ENCODE assay signal across 8 cellular contexts in the genomic region with DNA sequence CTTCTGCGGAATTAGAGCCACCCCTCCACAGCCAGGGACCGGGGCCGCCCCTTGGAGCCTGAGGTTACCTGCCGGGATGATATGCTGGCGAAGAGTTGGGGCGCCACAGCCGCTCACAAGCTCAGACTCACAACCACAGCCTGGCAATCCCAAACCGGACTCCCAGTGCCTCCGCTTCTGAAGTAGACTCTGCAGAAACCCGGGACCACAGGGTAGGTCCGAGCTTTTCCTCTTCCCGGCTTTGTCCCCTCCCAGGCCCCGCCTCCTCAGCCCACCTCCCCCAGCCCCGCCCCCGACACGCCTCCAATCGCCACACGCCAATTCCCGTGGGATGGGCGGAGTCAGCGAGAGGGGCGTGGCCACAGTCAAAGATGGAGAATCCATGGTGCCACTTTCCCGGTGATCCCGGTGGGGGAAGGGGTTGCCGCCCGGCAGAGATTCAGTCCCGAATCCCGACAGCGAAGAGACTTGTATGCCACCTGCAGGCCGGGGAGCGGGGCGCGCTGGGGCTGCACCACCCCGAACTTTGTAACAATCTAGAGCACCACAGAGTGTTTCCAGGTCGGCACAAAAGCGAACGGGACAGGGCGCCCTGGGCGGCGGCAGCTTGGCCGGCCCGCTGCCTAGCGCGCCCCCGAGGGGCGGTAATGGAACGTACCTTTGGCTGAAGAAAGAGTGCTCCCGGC. TPM values are rescaled to one million over a fixed set of nuclear protein-coding genes. Genes with fewer than 3 reads are reported as not detected.
A peak's percentile ranks its signal among the peaks of the same experiment; 100 is the strongest.
DNase-seq lines count a peak whose midpoint lies in the region; FAIRE-seq and TF ChIP-seq lines count a peak whose summit lies in the region.

Gene IDH1 (minus strand): TSS at position 201 of the 686 bp plus-strand sequence. CDS start 3,520 bp downstream, outside the sequence.

- peak within 1 kb of the TSS; percentile 89 for H4K5ac ChIP-seq in H1 (ENCODE audit: insufficient read length, low read depth, low read length)

- TF ChIP-seq CTCF in Caco-2 (IDR thresholded peaks at IDR 0.05; ENCODE audit: insufficient read depth in 1 of 2, low read depth in 1 of 2, low read length in 1 of 2, severe bottlenecking in 1 of 2, unreplicated experiment in 1 of 2): peak; percentile 51 to 76
- TF ChIP-seq CTCF in GM20000 (IDR thresholded peaks at IDR 0.05; ENCODE audit: extremely low read depth, missing control alignments): peak; percentile 42
- peak; percentile 50 to 57 (median 52); a peak in 3 of 4 replicates for TF ChIP-seq CTCF in H1 (IDR thresholded peaks at IDR 0.05; ENCODE audit: control extremely low read depth in 1 of 3, insufficient read depth in 1 of 3, low read depth in 1 of 3, low read length in 3 of 3)

- peak within 1 kb of the TSS; percentile 71; the same call in 1 of the 2 replicates for H2AFZ ChIP-seq in H1 (ENCODE audit: low read length)

- no TSS peak for BruUV-seq in Caco-2 (replicated peaks; lab: Mats Ljungman, UMichigan)

- H3K4ac ChIP-seq in H1 (replicated peaks; ENCODE audit: insufficient read length, low read depth, low read length): peak within 1 kb of the TSS; percentile 82

- H3K36me3 Mint-ChIP-seq in Caco-2 (ENCODE audit: insufficient read depth, unreplicated experiment): peaks cover 52% of the 10 kb centered on the region

- CTCF ChIA-PET in Caco-2 (lab: Charles Lee) (interaction anchor here (0.5 to 3.1 kb wide), 15 partner anchors 11 to 1339 kb away, joined by 3 to 32 read pairs (median 4); partner anchors contain the start of gene PIKFYVE), H1 (lab: Charles Lee; ENCODE audit: partially characterized antibody) (interaction anchor here (0.6 to 6.2 kb wide), 18 partner anchors 10 to 236 kb away, joined by 3 to 53 read pairs (median 4); partner anchors contain the start of gene PIKFYVE)

- H3K4me3 ChIP-seq in Caco-2 (ENCODE audit: low read depth, low read length): peak within 1 kb of the TSS; percentile 67
- H3K4me3 ChIP-seq in H1 (ENCODE audit: extremely low read depth in 1 of 4, insufficient read depth in 2 of 4, low read depth in 3 of 4, low read length in 4 of 4): peak within 1 kb of the TSS; percentile 85 to 100 (median 99)
- H3K4me3 ChIP-seq in mesodermal cell (ENCODE audit: extremely low read depth, insufficient read depth, low read length, poor library complexity, severe bottlenecking): peak within 1 kb of the TSS; percentile 93

- H3K4me3 Mint-ChIP-seq in Caco-2 (ENCODE audit: unreplicated experiment): peak within 1 kb of the TSS; percentile 85

- H3K23me2 ChIP-seq in H1 (ENCODE audit: low read depth, low read length): peaks cover 2% of the 10 kb centered on the region; the same call in 1 of the 2 replicates

- 2% methylated on average over 38 of the region's 48 CpGs; no CpG with 5 or more reads in 1 of the 2 experiments for WGBS in H1 (ENCODE audit: extremely low coverage in 1 of 2, insufficient coverage in 1 of 2, insufficient read length in 1 of 2, insufficient replicate concordance in 2 of 2, low coverage in 1 of 2, low lambda C conversion rate in 2 of 2, missing lambda C conversion rate in 1 of 2), 2 experiments
- 0% methylated on average over 38 to 39 of the region's 48 CpGs for WGBS in mesodermal cell (ENCODE audit: insufficient coverage in 2 of 2), 2 experiments

- peak within 1 kb of the TSS; percentile 59 for H4K91ac ChIP-seq in H1 (replicated peaks; ENCODE audit: insufficient read length, low read length)

- H2BK12ac ChIP-seq in H1 (ENCODE audit: low read depth, low read length): 0 out of 2 replicates have a peak within 1 kb of the TSS, but pooled peaks have one; percentile 5

- peak within 1 kb of the TSS; percentile 82 for H3K27ac ChIP-seq in H1 (ENCODE audit: low read depth, low read length)
- peak within 1 kb of the TSS; percentile 89 for H3K27ac ChIP-seq in mesodermal cell (ENCODE audit: low read depth, low read length, severe bottlenecking)

- H3K14ac ChIP-seq in H1 (ENCODE audit: insufficient read length): no peak within 1 kb of the TSS

- peak within 1 kb of the TSS; percentile 81 for H3K27ac Mint-ChIP-seq in Caco-2 (ENCODE audit: unreplicated experiment)

- TF ChIP-seq EP300 in H1 (IDR thresholded peaks at IDR 0.05; ENCODE audit: borderline replicate concordance in 1 of 2, low read depth in 2 of 2, low read length in 2 of 2): no peak

- H3K36me3 ChIP-seq in Caco-2 (ENCODE audit: control insufficient read depth, insufficient read depth, low read length): peaks cover 2% of the 10 kb centered on the region; the same call in 1 of the 2 replicates
- H3K36me3 ChIP-seq in H1 (ENCODE audit: control insufficient read depth in 2 of 4, insufficient read depth in 4 of 4, low read length in 3 of 4): peaks cover 4 to 35% (median 13%) of the 10 kb centered on the region in 4 experiments; a peak in 5 of 8 replicates
- H3K36me3 ChIP-seq in mesodermal cell (ENCODE audit: control insufficient read depth, insufficient read depth, low read length): peaks cover 35% of the 10 kb centered on the region

- 0 out of 2 replicates have a peak, but pooled peaks cover 3% of the 10 kb centered on the region for H3K79me1 ChIP-seq in H1 (ENCODE audit: low read depth, low read length)

- peak within 1 kb of the TSS; percentile 96 for H4K8ac ChIP-seq in H1 (ENCODE audit: extremely low read depth, insufficient read depth, low read length)

- H2AK5ac ChIP-seq in H1 (ENCODE audit: low read depth, low read length): no peak within 1 kb of the TSS

- H2BK15ac ChIP-seq in H1 (ENCODE audit: low read length): peak within 1 kb of the TSS; percentile 20; the same call in 1 of the 2 replicates

- H2BK20ac ChIP-seq in H1 (ENCODE audit: low read length): no peak within 1 kb of the TSS

- peak within 1 kb of the TSS; percentile 71 for H2BK120ac ChIP-seq in H1 (replicated peaks; ENCODE audit: low read depth, low read length)

- intact Hi-C loops in Caco-2 (cut with micrococcal nuclease; ENCODE audit: unreplicated experiment): loop anchor here (1.0 kb wide), 7 partner anchors 11 to 509 kb away; partner anchors contain the start of gene PIKFYVE

- H3K27me3 ChIP-seq in Caco-2 (replicated peaks; ENCODE audit: control insufficient read depth, insufficient read depth, low read length) (no peaks in the 10 kb centered on the region), H1 (replicated peaks in 1 of 4; ENCODE audit: control insufficient read depth in 3 of 4, extremely low read depth in 1 of 4, insufficient read depth in 3 of 4, low read length in 3 of 4) (no peaks in the 10 kb centered on the region)

- POLR2A ChIA-PET in Caco-2 (lab: Charles Lee): interaction anchor here (0.5 to 1.3 kb wide), 3 partner anchors 11 to 460 kb away, joined by 4 to 6 read pairs (median 5); no protein-coding TSS in a partner anchor
- POLR2A ChIA-PET in H1 (lab: Charles Lee; ENCODE audit: partially characterized antibody): interaction anchor here (0.5 to 7.0 kb wide), 26 partner anchors 11 to 1440 kb away, joined by 3 to 68 read pairs (median 4); partner anchors contain the start of genes CRYGA and PIKFYVE

- no peaks in the 10 kb centered on the region for H3K9me3 Mint-ChIP-seq in Caco-2 (ENCODE audit: unreplicated experiment)

- peaks cover 3 to 30% of the 10 kb centered on the region in 2 experiments; a peak in 3 of 4 replicates for H3K79me2 ChIP-seq in H1 (ENCODE audit: control insufficient read depth in 1 of 2, insufficient read depth in 2 of 2, low read length in 2 of 2)

- DNase-seq in Caco-2: peak; percentile 98 to 99
- DNase-seq in GM20000 (ENCODE audit: low spot score): peak; percentile 93
- peak; percentile 98 for DNase-seq in HT-29 (ENCODE audit: low spot score)
- peak; percentile 80 for DNase-seq in NOMO-1 treated with DMSO at 0.1 percent for 48 hours (lab: John Stamatoyannopoulos, UW; ENCODE audit: unreplicated experiment)
- peak; percentile 79 to 97 (median 93) for DNase-seq in activated CD8-positive, alpha-beta memory T cell treated with anti-CD3 and anti-CD28 coated beads for 48 hours (ENCODE audit: low read depth in 2 of 3, low spot score in 2 of 3)
- peak; percentile 83 to 100 for DNase-seq in H1 (ENCODE audit: low read depth in 1 of 2, low spot score in 2 of 2)
- peak; percentile 81 to 82 for DNase-seq in stimulated activated CD8-positive, alpha-beta memory T cell treated with anti-CD3 and anti-CD28 coated beads, Interleukin-15, amount 100 ng/mL, for 4 hours (ENCODE audit: low read depth in 2 of 2)

- peaks cover 36% of the 10 kb centered on the region for H3K4me1 ChIP-seq in Caco-2
- peaks cover 0 to 5% (median 3%) of the 10 kb centered on the region in 4 experiments; a peak in 2 of 7 replicates for H3K4me1 ChIP-seq in H1 (replicated peaks in 1 of 4; ENCODE audit: control insufficient read depth in 3 of 4, insufficient read depth in 4 of 4, low read length in 3 of 4)
- peaks cover 9% of the 10 kb centered on the region for H3K4me1 ChIP-seq in mesodermal cell (ENCODE audit: control insufficient read depth, insufficient read depth, low read length, poor library complexity, severe bottlenecking)

- H3K56ac ChIP-seq in H1 (replicated peaks; ENCODE audit: insufficient read length, low read depth, low read length): peak within 1 kb of the TSS; percentile 98

- H3K9me3 ChIP-seq in Caco-2 (no peaks in the 10 kb centered on the region), H1 (ENCODE audit: insufficient read depth in 2 of 2, low read depth in 1 of 2, low read length in 1 of 2) (no peaks in the 10 kb centered on the region), mesodermal cell (ENCODE audit: control insufficient read depth, low read length) (no peaks in the 10 kb centered on the region)

- H3K9ac ChIP-seq in H1 (replicated peaks in 1 of 4; ENCODE audit: extremely low read depth in 1 of 4, low read depth in 3 of 4, low read length in 3 of 4): peak within 1 kb of the TSS; percentile 59 to 89 (median 84)

- H3K18ac ChIP-seq in H1 (ENCODE audit: extremely low read depth, low read length): peak within 1 kb of the TSS; percentile 82

- peak within 1 kb of the TSS; percentile 78 for H2BK5ac ChIP-seq in H1 (ENCODE audit: low read depth, low read length)

- FAIRE-seq in H1 (lab: Jason Lieb, UNC): no peak

- peak within 1 kb of the TSS; percentile 70 to 85 for H3K4me2 ChIP-seq in H1 (ENCODE audit: insufficient read depth in 1 of 2, low read depth in 2 of 2, low read length in 2 of 2)

- peak; percentile 38 to 62; a peak in 2 of 3 replicates for TF ChIP-seq POLR2A in H1 (IDR thresholded peaks at IDR 0.05; ENCODE audit: control extremely low read depth in 1 of 2, low read depth in 2 of 2, low read length in 2 of 2)

- peaks cover 0 to 1% of the 10 kb centered on the region in 2 experiments for H4K20me1 ChIP-seq in H1 (replicated peaks in 1 of 2; ENCODE audit: control insufficient read depth in 1 of 2, insufficient read depth in 2 of 2, low read length in 2 of 2)

- peak; percentile 46 to 48 for TF ChIP-seq RAD21 in H1 (IDR thresholded peaks at IDR 0.05 in 1 of 2, conservative IDR thresholded peaks at IDR 0.05 in 1 of 2; ENCODE audit: low read depth in 2 of 2, low read length in 2 of 2)

- H3K27me3 Mint-ChIP-seq in Caco-2 (ENCODE audit: insufficient read depth, unreplicated experiment): no peaks in the 10 kb centered on the region

- H3K23ac ChIP-seq in H1 (ENCODE audit: insufficient read length): no peak within 1 kb of the TSS

- H3K4me1 Mint-ChIP-seq in Caco-2 (ENCODE audit: low read depth, unreplicated experiment): peaks cover 18% of the 10 kb centered on the region

RNA-seq across cellular contexts. Expression of gene IDH1, which starts in this region (rescaled TPM):
- 265 and 293 TPM in 2 replicates for total RNA-seq in Caco-2 (2022)
- 85.9 and 86.5 TPM in 2 replicates for total RNA-seq in HT-29 (2014; rRNA removed; shearing (Covaris generic))
- 379 and 398 TPM in 2 replicates for total RNA-seq in H1 (2021; fragmentation: NEBNext Ultra II Directional; extraction: Animal tissue kit (Norgen Biotek cat#: 25700))
- 115 and 174 TPM in 2 replicates for polyA plus RNA-seq in H1 (2011; rRNA removed)
- 268 TPM for polyA plus RNA-seq in H1 (2011; cell fraction: cytosol; rRNA removed)
- 93.8 TPM for polyA plus RNA-seq in H1 (2011; cell fraction: nucleus; rRNA removed)
- 219 to 322 TPM (median 251 TPM) in 4 replicates for polyA plus RNA-seq in H1 (2012, experiment 1 of 2)
- polyA plus RNA-seq in H1 (2012, experiment 2 of 2): 47.0 TPM
- polyA plus RNA-seq in H1 (2013, experiment 1 of 2): 281 TPM
- polyA plus RNA-seq in H1 (2013, experiment 2 of 2): 281 TPM
- polyA minus RNA-seq in H1 (2011; rRNA and poly(A)+ RNA removed): 238 and 293 TPM in 2 replicates
- 164 TPM for polyA minus RNA-seq in H1 (2011; cell fraction: cytosol; rRNA and poly(A)+ RNA removed)
- polyA minus RNA-seq in H1 (2011; cell fraction: nucleus; rRNA and poly(A)+ RNA removed): 137 TPM
- polyA plus RNA-seq in mesodermal cell (2013, experiment 1 of 2): 157 TPM
- 167 TPM for polyA plus RNA-seq in mesodermal cell (2013, experiment 2 of 2)

Comparison
In these comparisons a context has a peak if more than half of its experiments do, and no peak if none do; other contexts are left out.
1. Peak in every context shown above with its lines: DNase-seq, H3K4me3 ChIP-seq and H3K27ac ChIP-seq.